ENCODE assay signal across 6 cellular contexts in the genomic region with DNA sequence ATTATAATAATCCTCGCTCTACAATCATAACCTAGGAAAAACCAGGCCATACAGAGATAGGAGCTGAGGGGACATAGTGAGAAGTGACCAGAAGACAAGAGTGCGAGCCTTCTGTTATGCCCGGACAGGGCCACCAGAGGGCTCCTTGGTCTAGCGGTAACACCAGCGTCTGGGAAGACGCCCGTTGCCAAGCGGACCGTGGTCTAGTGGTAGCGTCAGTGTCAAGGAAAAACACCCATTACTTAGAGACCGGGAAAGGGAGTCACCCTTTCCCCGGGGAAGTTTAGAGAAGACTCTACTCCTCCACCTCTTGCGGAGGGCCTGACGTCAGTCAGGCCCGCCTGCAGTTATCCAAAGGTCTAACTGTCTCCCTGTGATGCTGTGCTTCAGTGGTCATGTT.
DNase-seq lines count a peak whose midpoint lies in the region; ATAC-seq, FAIRE-seq and TF ChIP-seq lines count a peak whose summit lies in the region.
"Not testable (repeated sequence)": the region's sequence is repeated elsewhere in the genome, so short reads cannot be mapped to it uniquely, and the experiment has no call there.

No MANE protein-coding gene starts in this region.

- not testable (repeated sequence) for H3K36me3 ChIP-seq in GM23338 (ENCODE audit: insufficient read depth); trophoblast cell (ENCODE audit: control insufficient read depth in 1 of 2, insufficient read depth in 2 of 2, low read length in 2 of 2)
- H3K36me3 ChIP-seq in RWPE2 (ENCODE audit: low read depth), result peaks cover 33% of the 10 kb centered on the region
- peaks cover 8 to 18% of the 10 kb centered on the region in 2 experiments; a peak in 4 of 5 replicates for H3K36me3 ChIP-seq in HepG2 (replicated peaks in 1 of 2; ENCODE audit: control insufficient read depth in 1 of 2, insufficient read depth in 2 of 2, low read length in 2 of 2)

- not testable (repeated sequence) for H2BK120ac ChIP-seq in trophoblast cell (ENCODE audit: insufficient read depth, low read length, poor library complexity)

- not testable (repeated sequence) for H2BK12ac ChIP-seq in trophoblast cell (ENCODE audit: low read length)

- not testable (repeated sequence) for H4K20me1 ChIP-seq in GM23338 (replicated peaks; ENCODE audit: insufficient read depth); HepG2 (ENCODE audit: insufficient read depth, low read length)

- not testable (repeated sequence) for H4K91ac ChIP-seq in trophoblast cell (ENCODE audit: low read depth, low read length)

- H3K18ac ChIP-seq in trophoblast cell (ENCODE audit: low read length), result not testable (repeated sequence)

- FAIRE-seq in HepG2 (lab: Jason Lieb, UNC), result not testable (repeated sequence)

- H3K27ac Mint-ChIP-seq in GM23338; glutamatergic neuron (ENCODE audit: unreplicated experiment): not testable (repeated sequence)

- H3F3A ChIP-seq in GM23338 (replicated peaks; ENCODE audit: low read depth), result not testable (repeated sequence)

- not testable (repeated sequence) for H2AK5ac ChIP-seq in trophoblast cell (ENCODE audit: low read length)

- not testable (repeated sequence) for H3K4me3 Mint-ChIP-seq in GM23338; glutamatergic neuron (ENCODE audit: unreplicated experiment)

- not testable (repeated sequence) for H3K4ac ChIP-seq in trophoblast cell (ENCODE audit: low read depth, low read length)

- not testable (repeated sequence) for TF ChIP-seq POLR2A in HepG2 (IDR thresholded peaks at IDR 0.05; ENCODE audit: insufficient read depth in 1 of 2, low read depth in 2 of 2, low read length in 2 of 2)

- TF ChIP-seq RAD21 in HepG2 (CRISPR knock-in tag; IDR thresholded peaks at IDR 0.05), result not testable (repeated sequence)

- H3K4me3 ChIP-seq in GM23338; RWPE2 (ENCODE audit: severe bottlenecking); choroid plexus epithelial cell (ENCODE audit: low read depth, low read length); HepG2 (replicated peaks in 1 of 3; ENCODE audit: insufficient read depth in 1 of 3, low read depth in 2 of 3, low read length in 3 of 3); trophoblast cell (ENCODE audit: low read depth, low read length): not testable (repeated sequence)

- H3K9me2 ChIP-seq in GM23338 (ENCODE audit: insufficient read depth), result not testable (repeated sequence)

- not testable (repeated sequence) for BruUV-seq in HepG2 (replicated peaks; lab: Mats Ljungman, UMichigan)

- in situ Hi-C loops in HepG2 (cut with HindIII; ENCODE audit: extremely low pct_ligation_motif_present, low pct_unique_long_range_greater_than_20kb), result not testable (repeated sequence)

- peak; percentile 13 for DNase-seq in GM23338 (ENCODE audit: low spot score)
- not testable (repeated sequence) for DNase-seq in RWPE2 (ENCODE audit: low spot score); choroid plexus epithelial cell (ENCODE audit: low read depth); glutamatergic neuron; HepG2 (ENCODE audit: low spot score)
- peak; percentile 23 to 46 for DNase-seq in trophoblast cell

- not testable (repeated sequence) for H3K9me3 ChIP-seq in RWPE2 (ENCODE audit: severe bottlenecking); HepG2 (ENCODE audit: low read length); trophoblast cell (ENCODE audit: insufficient read depth, low read depth, low read length)

- H3K9me3 Mint-ChIP-seq in GM23338; glutamatergic neuron (ENCODE audit: unreplicated experiment): not testable (repeated sequence)

- not testable (repeated sequence) for ATAC-seq in GM23338; RWPE2 (ENCODE audit: low read depth); HepG2

- CTCF ChIA-PET in HepG2 (lab: Yijun Ruan, JAX; ENCODE audit: low intra/inter-chr PET ratio, low total read pairs), result not testable (repeated sequence)

- H3K27me3 Mint-ChIP-seq in GM23338 (ENCODE audit: insufficient read depth, low read depth, poor library complexity); glutamatergic neuron (ENCODE audit: unreplicated experiment): not testable (repeated sequence)

- intact Hi-C loops in HepG2 (cut with micrococcal nuclease; ENCODE audit: unreplicated experiment), result not testable (repeated sequence)

- not testable (repeated sequence) for H3K4me2 ChIP-seq in GM23338; HepG2 (ENCODE audit: low read depth, low read length); trophoblast cell (ENCODE audit: low read length)

- H3K9ac ChIP-seq in HepG2 (ENCODE audit: insufficient read depth, low read depth, low read length); trophoblast cell (ENCODE audit: low read length): not testable (repeated sequence)

- not testable (repeated sequence) for H3K14ac ChIP-seq in trophoblast cell (ENCODE audit: low read length)

- H2BK5ac ChIP-seq in trophoblast cell (ENCODE audit: low read depth, low read length, poor library complexity), result not testable (repeated sequence)

- peak; percentile 33 to 39 for TF ChIP-seq CTCF in GM23338 (conservative IDR thresholded peaks at IDR 0.05; ENCODE audit: low read depth in 2 of 2)
- TF ChIP-seq CTCF in RWPE2 (IDR thresholded peaks at IDR 0.05; ENCODE audit: poor library complexity, severe bottlenecking), result peak; percentile 4
- peak; percentile 1 for TF ChIP-seq CTCF in choroid plexus epithelial cell (conservative IDR thresholded peaks at IDR 0.05; ENCODE audit: low read depth, low read length)
- TF ChIP-seq CTCF in glutamatergic neuron (IDR thresholded peaks at IDR 0.05; ENCODE audit: partially characterized antibody, unreplicated experiment), result peak; percentile 14
- TF ChIP-seq CTCF in HepG2 (CRISPR knock-in tag; IDR thresholded peaks at IDR 0.05), result not testable (repeated sequence)

- not testable (repeated sequence) for H4K8ac ChIP-seq in trophoblast cell (ENCODE audit: low read depth, low read length)

- not testable (repeated sequence) for H3K79me1 ChIP-seq in trophoblast cell (ENCODE audit: low read length)

- H4K12ac ChIP-seq in trophoblast cell (ENCODE audit: low read depth, low read length), result not testable (repeated sequence)

- TF ChIP-seq EP300 in HepG2 (IDR thresholded peaks at IDR 0.05; ENCODE audit: low read depth in 2 of 2, low read length in 2 of 2); HepG2 (CRISPR knock-in tag; IDR thresholded peaks at IDR 0.05; ENCODE audit: borderline replicate concordance): not testable (repeated sequence)

- POLR2A ChIA-PET in HepG2 (lab: Yijun Ruan, JAX), result not testable (repeated sequence)

- H3K4me1 Mint-ChIP-seq in GM23338; glutamatergic neuron (ENCODE audit: low read depth, unreplicated experiment): not testable (repeated sequence)

- H3K23ac ChIP-seq in trophoblast cell (ENCODE audit: low read length), result not testable (repeated sequence)

- H3K27me3 ChIP-seq in GM23338 (ENCODE audit: insufficient read depth); RWPE2 (ENCODE audit: insufficient read depth, poor library complexity, severe bottlenecking); HepG2 (ENCODE audit: control insufficient read depth in 1 of 2, insufficient read depth in 2 of 2, low read length in 2 of 2); trophoblast cell (ENCODE audit: insufficient read depth, low read length): not testable (repeated sequence)

- not testable (repeated sequence) for H2AFZ ChIP-seq in GM23338; HepG2 (ENCODE audit: low read length); trophoblast cell (ENCODE audit: insufficient read depth, low read length, poor library complexity)

- not testable (repeated sequence) for H3K79me2 ChIP-seq in GM23338 (replicated peaks; ENCODE audit: insufficient read depth); HepG2 (ENCODE audit: insufficient read depth, low read length); trophoblast cell (ENCODE audit: control insufficient read depth, insufficient read depth, low read length, poor library complexity)

- not testable (repeated sequence) for H3K27ac ChIP-seq in GM23338 (ENCODE audit: low read depth); RWPE2 (ENCODE audit: poor library complexity, severe bottlenecking); HepG2 (ENCODE audit: extremely low read length, insufficient read depth, low read length); trophoblast cell (ENCODE audit: low read depth, low read length)

- not testable (repeated sequence) for H3K36me3 Mint-ChIP-seq in GM23338 (ENCODE audit: low read depth); glutamatergic neuron (ENCODE audit: unreplicated experiment)

- 85% methylated on average over 12 of the region's 15 CpGs for WGBS in HepG2 (ENCODE audit: low lambda C conversion rate)
- no CpG with 5 or more reads among the region's 15 CpGs for WGBS in trophoblast cell (ENCODE audit: extremely low coverage, insufficient coverage, insufficient read length)

- not testable (repeated sequence) for H3K4me1 ChIP-seq in GM23338 (ENCODE audit: insufficient read depth); RWPE2 (ENCODE audit: insufficient read depth, poor library complexity, severe bottlenecking); HepG2 (ENCODE audit: insufficient read depth, low read length); trophoblast cell (ENCODE audit: control insufficient read depth in 1 of 2, insufficient read depth in 2 of 2, low read length in 2 of 2)

TF ChIP-seq in HepG2, 621 proteins besides CTCF, POLR2A, EP300 and RAD21 (continues in another document):
- 0 out of 2 replicates have a peak, but pooled peaks have one; percentile 4 for TF ChIP-seq STAG1 (CRISPR knock-in tag; IDR thresholded peaks at IDR 0.05)
